ENCODE assay signal across 1 cellular context in the genomic region with DNA sequence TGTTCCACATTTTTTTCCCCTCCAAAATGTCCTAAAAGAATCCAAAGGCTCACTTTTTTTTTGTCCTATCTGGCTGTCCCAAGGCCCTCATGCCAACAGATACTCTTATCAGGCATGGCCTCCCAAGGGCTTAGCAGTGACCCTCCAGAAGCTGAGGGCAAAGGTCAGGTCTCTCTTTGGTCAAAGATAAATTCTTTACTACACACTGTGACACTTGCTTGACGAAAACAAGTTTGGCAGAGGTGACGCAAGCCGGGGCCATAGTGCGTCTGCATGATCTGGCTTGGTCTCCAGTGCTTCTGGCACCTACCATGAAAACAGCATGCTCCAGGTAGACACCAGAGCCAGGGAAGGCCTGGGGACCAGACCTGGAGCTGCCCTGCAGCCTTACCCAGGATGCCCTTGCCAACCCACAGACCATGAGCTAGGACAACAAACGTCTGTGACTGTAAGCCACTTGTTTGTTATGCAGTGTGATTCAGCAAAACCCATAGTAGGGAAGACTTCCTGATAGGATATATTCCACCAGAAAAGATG.
A peak's percentile ranks its signal among the peaks of the same experiment; 100 is the strongest.
TF ChIP-seq lines count a peak whose summit lies in the region.

No MANE protein-coding gene starts in this region.

TF ChIP-seq in HepG2, 621 proteins besides CTCF, POLR2A, EP300 and RAD21 (continues in another document):
- TF ChIP-seq, protein P1, sequence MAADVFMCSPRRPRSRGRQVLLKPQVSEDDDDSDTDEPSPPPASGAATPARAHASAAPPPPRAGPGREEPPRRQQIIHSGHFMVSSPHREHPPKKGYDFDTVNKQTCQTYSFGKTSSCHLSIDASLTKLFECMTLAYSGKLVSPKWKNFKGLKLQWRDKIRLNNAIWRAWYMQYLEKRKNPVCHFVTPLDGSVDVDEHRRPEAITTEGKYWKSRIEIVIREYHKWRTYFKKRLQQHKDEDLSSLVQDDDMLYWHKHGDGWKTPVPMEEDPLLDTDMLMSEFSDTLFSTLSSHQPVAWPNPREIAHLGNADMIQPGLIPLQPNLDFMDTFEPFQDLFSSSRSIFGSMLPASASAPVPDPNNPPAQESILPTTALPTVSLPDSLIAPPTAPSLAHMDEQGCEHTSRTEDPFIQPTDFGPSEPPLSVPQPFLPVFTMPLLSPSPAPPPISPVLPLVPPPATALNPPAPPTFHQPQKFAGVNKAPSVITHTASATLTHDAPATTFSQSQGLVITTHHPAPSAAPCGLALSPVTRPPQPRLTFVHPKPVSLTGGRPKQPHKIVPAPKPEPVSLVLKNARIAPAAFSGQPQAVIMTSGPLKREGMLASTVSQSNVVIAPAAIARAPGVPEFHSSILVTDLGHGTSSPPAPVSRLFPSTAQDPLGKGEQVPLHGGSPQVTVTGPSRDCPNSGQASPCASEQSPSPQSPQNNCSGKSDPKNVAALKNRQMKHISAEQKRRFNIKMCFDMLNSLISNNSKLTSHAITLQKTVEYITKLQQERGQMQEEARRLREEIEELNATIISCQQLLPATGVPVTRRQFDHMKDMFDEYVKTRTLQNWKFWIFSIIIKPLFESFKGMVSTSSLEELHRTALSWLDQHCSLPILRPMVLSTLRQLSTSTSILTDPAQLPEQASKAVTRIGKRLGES (CRISPR knock-in tag; IDR thresholded peaks at IDR 0.05; ENCODE audit: borderline replicate concordance), result no peak
- 0 out of 2 replicates have a peak, but pooled peaks have one; percentile 21 for TF ChIP-seq RARA (CRISPR knock-in tag; IDR thresholded peaks at IDR 0.05)
- TF ChIP-seq, protein P2, sequence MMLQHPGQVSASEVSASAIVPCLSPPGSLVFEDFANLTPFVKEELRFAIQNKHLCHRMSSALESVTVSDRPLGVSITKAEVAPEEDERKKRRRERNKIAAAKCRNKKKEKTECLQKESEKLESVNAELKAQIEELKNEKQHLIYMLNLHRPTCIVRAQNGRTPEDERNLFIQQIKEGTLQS (CRISPR knock-in tag; IDR thresholded peaks at IDR 0.05), result peak; percentile 50; the same call in 1 of the 2 replicates
- TF ChIP-seq, protein P3, sequence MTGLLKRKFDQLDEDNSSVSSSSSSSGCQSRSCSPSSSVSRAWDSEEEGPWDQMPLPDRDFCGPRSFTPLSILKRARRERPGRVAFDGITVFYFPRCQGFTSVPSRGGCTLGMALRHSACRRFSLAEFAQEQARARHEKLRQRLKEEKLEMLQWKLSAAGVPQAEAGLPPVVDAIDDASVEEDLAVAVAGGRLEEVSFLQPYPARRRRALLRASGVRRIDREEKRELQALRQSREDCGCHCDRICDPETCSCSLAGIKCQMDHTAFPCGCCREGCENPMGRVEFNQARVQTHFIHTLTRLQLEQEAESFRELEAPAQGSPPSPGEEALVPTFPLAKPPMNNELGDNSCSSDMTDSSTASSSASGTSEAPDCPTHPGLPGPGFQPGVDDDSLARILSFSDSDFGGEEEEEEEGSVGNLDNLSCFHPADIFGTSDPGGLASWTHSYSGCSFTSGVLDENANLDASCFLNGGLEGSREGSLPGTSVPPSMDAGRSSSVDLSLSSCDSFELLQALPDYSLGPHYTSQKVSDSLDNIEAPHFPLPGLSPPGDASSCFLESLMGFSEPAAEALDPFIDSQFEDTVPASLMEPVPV (CRISPR knock-in tag; IDR thresholded peaks at IDR 0.05), result no peak
- TF ChIP-seq, protein P4, sequence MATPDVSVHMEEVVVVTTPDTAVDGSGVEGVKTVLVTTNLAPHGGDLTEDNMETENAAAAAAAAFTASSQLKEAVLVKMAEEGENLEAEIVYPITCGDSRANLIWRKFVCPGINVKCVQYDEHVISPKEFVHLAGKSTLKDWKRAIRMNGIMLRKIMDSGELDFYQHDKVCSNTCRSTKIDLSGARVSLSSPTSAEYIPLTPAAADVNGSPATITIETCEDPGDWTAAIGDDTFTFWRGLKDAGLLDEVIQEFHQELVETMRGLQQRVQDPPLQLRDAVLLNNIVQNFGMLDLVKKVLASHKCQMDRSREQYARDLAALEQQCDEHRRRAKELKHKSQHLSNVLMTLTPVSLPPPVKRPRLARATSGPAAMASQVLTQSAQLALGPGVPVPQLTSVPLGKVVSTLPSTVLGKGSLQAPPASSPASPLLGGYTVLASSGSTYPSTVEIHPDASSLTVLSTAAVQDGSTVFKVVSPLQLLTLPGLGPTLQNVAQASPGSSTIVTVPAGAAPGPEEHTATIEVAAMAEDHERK (CRISPR knock-in tag; IDR thresholded peaks at IDR 0.05; ENCODE audit: low read depth), result no peak
- no peak for TF ChIP-seq U2AF2 (IDR thresholded peaks at IDR 0.05; ENCODE audit: low read depth, low read length)
- TF ChIP-seq, protein P5, sequence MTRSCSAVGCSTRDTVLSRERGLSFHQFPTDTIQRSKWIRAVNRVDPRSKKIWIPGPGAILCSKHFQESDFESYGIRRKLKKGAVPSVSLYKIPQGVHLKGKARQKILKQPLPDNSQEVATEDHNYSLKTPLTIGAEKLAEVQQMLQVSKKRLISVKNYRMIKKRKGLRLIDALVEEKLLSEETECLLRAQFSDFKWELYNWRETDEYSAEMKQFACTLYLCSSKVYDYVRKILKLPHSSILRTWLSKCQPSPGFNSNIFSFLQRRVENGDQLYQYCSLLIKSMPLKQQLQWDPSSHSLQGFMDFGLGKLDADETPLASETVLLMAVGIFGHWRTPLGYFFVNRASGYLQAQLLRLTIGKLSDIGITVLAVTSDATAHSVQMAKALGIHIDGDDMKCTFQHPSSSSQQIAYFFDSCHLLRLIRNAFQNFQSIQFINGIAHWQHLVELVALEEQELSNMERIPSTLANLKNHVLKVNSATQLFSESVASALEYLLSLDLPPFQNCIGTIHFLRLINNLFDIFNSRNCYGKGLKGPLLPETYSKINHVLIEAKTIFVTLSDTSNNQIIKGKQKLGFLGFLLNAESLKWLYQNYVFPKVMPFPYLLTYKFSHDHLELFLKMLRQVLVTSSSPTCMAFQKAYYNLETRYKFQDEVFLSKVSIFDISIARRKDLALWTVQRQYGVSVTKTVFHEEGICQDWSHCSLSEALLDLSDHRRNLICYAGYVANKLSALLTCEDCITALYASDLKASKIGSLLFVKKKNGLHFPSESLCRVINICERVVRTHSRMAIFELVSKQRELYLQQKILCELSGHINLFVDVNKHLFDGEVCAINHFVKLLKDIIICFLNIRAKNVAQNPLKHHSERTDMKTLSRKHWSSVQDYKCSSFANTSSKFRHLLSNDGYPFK (CRISPR knock-in tag; IDR thresholded peaks at IDR 0.05; ENCODE audit: borderline replicate concordance), result no peak
- TF ChIP-seq ATF7 (IDR thresholded peaks at IDR 0.05), result no peak
- TF ChIP-seq ATF7 (CRISPR knock-in tag; IDR thresholded peaks at IDR 0.05), result peak; percentile 33; the same call in 1 of the 2 replicates
- TF ChIP-seq, protein P6, sequence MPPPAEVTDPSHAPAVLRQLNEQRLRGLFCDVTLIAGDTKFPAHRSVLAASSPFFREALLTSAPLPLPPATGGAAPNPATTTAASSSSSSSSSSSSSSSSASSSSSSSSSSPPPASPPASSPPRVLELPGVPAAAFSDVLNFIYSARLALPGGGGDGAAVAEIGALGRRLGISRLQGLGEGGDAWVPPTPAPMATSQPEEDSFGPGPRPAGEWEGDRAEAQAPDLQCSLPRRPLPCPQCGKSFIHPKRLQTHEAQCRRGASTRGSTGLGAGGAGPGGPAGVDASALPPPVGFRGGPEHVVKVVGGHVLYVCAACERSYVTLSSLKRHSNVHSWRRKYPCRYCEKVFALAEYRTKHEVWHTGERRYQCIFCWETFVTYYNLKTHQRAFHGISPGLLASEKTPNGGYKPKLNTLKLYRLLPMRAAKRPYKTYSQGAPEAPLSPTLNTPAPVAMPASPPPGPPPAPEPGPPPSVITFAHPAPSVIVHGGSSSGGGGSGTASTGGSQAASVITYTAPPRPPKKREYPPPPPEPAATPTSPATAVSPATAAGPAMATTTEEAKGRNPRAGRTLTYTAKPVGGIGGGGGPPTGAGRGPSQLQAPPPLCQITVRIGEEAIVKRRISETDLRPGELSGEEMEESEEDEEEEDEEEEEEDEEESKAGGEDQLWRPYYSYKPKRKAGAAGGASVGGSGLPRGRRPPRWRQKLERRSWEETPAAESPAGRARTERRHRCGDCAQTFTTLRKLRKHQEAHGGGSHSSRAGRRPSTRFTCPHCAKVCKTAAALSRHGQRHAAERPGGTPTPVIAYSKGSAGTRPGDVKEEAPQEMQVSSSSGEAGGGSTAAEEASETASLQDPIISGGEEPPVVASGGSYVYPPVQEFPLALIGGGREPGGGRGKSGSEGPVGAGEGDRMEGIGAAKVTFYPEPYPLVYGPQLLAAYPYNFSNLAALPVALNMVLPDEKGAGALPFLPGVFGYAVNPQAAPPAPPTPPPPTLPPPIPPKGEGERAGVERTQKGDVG (CRISPR knock-in tag; IDR thresholded peaks at IDR 0.05; ENCODE audit: borderline replicate concordance), result 0 out of 2 replicates have a peak, but pooled peaks have one; percentile 31
- peak; percentile 67; the same call in 1 of the 2 replicates for TF ChIP-seq SALL1 (CRISPR knock-in tag; IDR thresholded peaks at IDR 0.05)
- no peak for TF ChIP-seq NFRKB (IDR thresholded peaks at IDR 0.05)
- peak; percentile 23; the same call in 1 of the 2 replicates for TF ChIP-seq ZBTB38 (CRISPR knock-in tag; IDR thresholded peaks at IDR 0.05)
- no peak for TF ChIP-seq REPIN1 (CRISPR knock-in tag; IDR thresholded peaks at IDR 0.05; ENCODE audit: borderline replicate concordance, low read depth)
- TF ChIP-seq FOXC1 (CRISPR knock-in tag; IDR thresholded peaks at IDR 0.05; ENCODE audit: borderline replicate concordance), result peak; percentile 67; the same call in 1 of the 2 replicates
- TF ChIP-seq NR2C2 (CRISPR knock-in tag; IDR thresholded peaks at IDR 0.05; ENCODE audit: borderline replicate concordance), result peak; percentile 88
- TF ChIP-seq NR2F6 (IDR thresholded peaks at IDR 0.05), result peak; percentile 82
- TF ChIP-seq NR2F6 (CRISPR knock-in tag; IDR thresholded peaks at IDR 0.05), result peak; percentile 85
- TF ChIP-seq, protein P7, sequence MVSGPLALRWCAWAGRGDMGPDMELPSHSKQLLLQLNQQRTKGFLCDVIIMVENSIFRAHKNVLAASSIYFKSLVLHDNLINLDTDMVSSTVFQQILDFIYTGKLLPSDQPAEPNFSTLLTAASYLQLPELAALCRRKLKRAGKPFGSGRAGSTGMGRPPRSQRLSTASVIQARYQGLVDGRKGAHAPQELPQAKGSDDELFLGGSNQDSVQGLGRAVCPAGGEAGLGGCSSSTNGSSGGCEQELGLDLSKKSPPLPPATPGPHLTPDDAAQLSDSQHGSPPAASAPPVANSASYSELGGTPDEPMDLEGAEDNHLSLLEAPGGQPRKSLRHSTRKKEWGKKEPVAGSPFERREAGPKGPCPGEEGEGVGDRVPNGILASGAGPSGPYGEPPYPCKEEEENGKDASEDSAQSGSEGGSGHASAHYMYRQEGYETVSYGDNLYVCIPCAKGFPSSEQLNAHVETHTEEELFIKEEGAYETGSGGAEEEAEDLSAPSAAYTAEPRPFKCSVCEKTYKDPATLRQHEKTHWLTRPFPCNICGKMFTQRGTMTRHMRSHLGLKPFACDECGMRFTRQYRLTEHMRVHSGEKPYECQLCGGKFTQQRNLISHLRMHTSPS (CRISPR knock-in tag; IDR thresholded peaks at IDR 0.05; ENCODE audit: low read depth), result peak; percentile 68; the same call in 1 of the 2 replicates
- TF ChIP-seq NCOA2 (CRISPR knock-in tag; IDR thresholded peaks at IDR 0.05), result 0 out of 2 replicates have a peak, but pooled peaks have one; percentile 33
- peak; percentile 31; the same call in 1 of the 2 replicates for TF ChIP-seq NFKB2 (CRISPR knock-in tag; IDR thresholded peaks at IDR 0.05; ENCODE audit: borderline replicate concordance)
- peak; percentile 9; the same call in 1 of the 2 replicates for TF ChIP-seq ZMYM3 (CRISPR knock-in tag; IDR thresholded peaks at IDR 0.05)
- TF ChIP-seq HES4 (CRISPR knock-in tag; IDR thresholded peaks at IDR 0.05; ENCODE audit: borderline replicate concordance), result no peak
- no peak for TF ChIP-seq ZNF530 (CRISPR knock-in tag; IDR thresholded peaks at IDR 0.05; ENCODE audit: low read depth)
- TF ChIP-seq, protein P8, sequence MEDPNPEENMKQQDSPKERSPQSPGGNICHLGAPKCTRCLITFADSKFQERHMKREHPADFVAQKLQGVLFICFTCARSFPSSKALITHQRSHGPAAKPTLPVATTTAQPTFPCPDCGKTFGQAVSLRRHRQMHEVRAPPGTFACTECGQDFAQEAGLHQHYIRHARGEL (CRISPR knock-in tag; IDR thresholded peaks at IDR 0.05), result 0 out of 2 replicates have a peak, but pooled peaks have one; percentile 50
- no peak for TF ChIP-seq ZBTB1 (CRISPR knock-in tag; IDR thresholded peaks at IDR 0.05; ENCODE audit: borderline replicate concordance)
- no peak for TF ChIP-seq ZNF446 (CRISPR knock-in tag; IDR thresholded peaks at IDR 0.05)
- no peak for TF ChIP-seq ZNF33B (CRISPR knock-in tag; IDR thresholded peaks at IDR 0.05)
- TF ChIP-seq, protein P9, sequence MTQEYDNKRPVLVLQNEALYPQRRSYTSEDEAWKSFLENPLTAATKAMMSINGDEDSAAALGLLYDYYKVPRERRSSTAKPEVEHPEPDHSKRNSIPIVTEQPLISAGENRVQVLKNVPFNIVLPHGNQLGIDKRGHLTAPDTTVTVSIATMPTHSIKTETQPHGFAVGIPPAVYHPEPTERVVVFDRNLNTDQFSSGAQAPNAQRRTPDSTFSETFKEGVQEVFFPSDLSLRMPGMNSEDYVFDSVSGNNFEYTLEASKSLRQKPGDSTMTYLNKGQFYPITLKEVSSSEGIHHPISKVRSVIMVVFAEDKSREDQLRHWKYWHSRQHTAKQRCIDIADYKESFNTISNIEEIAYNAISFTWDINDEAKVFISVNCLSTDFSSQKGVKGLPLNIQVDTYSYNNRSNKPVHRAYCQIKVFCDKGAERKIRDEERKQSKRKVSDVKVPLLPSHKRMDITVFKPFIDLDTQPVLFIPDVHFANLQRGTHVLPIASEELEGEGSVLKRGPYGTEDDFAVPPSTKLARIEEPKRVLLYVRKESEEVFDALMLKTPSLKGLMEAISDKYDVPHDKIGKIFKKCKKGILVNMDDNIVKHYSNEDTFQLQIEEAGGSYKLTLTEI (CRISPR knock-in tag; conservative IDR thresholded peaks at IDR 0.05), result no peak
- TF ChIP-seq CCDC6 (CRISPR knock-in tag; IDR thresholded peaks at IDR 0.05), result no peak
- peak; percentile 76; the same call in 1 of the 2 replicates for TF ChIP-seq FOXO1 (CRISPR knock-in tag; IDR thresholded peaks at IDR 0.05)
- 0 out of 2 replicates have a peak, but pooled peaks have one; percentile 25 for TF ChIP-seq NFE2L2 (IDR thresholded peaks at IDR 0.05; ENCODE audit: low read length)
- TF ChIP-seq ZNF761 (CRISPR knock-in tag; conservative IDR thresholded peaks at IDR 0.05), result no peak
- TF ChIP-seq, protein P10, sequence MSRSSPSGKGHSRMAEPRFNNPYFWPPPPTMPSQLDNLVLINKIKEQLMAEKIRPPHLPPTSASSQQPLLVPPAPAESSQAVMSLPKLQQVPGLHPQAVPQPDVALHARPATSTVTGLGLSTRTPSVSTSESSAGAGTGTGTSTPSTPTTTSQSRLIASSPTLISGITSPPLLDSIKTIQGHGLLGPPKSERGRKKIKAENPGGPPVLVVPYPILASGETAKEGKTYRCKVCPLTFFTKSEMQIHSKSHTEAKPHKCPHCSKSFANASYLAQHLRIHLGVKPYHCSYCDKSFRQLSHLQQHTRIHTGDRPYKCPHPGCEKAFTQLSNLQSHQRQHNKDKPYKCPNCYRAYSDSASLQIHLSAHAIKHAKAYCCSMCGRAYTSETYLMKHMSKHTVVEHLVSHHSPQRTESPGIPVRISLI (CRISPR knock-in tag; IDR thresholded peaks at IDR 0.05; ENCODE audit: borderline replicate concordance), result 0 out of 2 replicates have a peak, but pooled peaks have one; percentile 35
- TF ChIP-seq ZNF260 (CRISPR knock-in tag; IDR thresholded peaks at IDR 0.05; ENCODE audit: borderline replicate concordance, low read depth), result no peak
- no peak for TF ChIP-seq ZFAT (CRISPR knock-in tag; conservative IDR thresholded peaks at IDR 0.05)
- no peak for TF ChIP-seq ZSCAN22 (CRISPR knock-in tag; IDR thresholded peaks at IDR 0.05)
